1 cellular context compared by ENCODE assay signal in the genomic region with DNA sequence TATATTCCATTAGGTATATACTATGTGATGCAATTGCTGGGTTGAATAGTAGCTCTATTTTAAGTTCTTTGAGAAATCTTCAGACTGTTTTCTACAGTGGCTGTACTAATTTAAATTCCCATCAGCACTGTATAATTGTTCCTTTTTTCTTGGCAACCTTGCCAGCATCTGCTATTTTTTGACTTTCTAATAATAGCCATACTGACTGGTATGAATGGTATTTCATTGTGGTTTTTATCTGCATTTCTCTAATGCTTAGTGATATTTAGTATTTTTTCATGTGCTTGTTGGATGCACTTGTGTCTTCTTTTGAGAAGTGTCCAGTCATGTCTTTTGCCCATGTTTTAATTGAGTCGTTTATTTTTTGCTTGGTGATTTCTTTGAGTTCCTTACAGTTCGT.
TF ChIP-seq lines count a peak whose summit lies in the region.

No MANE protein-coding gene starts in this region.

TF ChIP-seq in IMR-90, 13 proteins besides CTCF, POLR2A, EP300 and RAD21 (continued from another document):
- TF ChIP-seq SMC3 (IDR thresholded peaks at IDR 0.05; ENCODE audit: low read depth, low read length) (no peak), RCOR1 (IDR thresholded peaks at IDR 0.05; ENCODE audit: insufficient replicate concordance, low read length) (no peak), MAZ (IDR thresholded peaks at IDR 0.05; ENCODE audit: borderline replicate concordance, low read depth, low read length) (no peak), ELK1 (IDR thresholded peaks at IDR 0.05; ENCODE audit: borderline replicate concordance, low read depth, low read length) (no peak)
- TF ChIP-seq, protein P1, sequence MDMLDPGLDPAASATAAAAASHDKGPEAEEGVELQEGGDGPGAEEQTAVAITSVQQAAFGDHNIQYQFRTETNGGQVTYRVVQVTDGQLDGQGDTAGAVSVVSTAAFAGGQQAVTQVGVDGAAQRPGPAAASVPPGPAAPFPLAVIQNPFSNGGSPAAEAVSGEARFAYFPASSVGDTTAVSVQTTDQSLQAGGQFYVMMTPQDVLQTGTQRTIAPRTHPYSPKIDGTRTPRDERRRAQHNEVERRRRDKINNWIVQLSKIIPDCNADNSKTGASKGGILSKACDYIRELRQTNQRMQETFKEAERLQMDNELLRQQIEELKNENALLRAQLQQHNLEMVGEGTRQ (IDR thresholded peaks at IDR 0.05; ENCODE audit: low read depth, low read length): no peak
